Comparison of ENCODE assay signal across 8 cellular contexts in genomic region chr22:32474635-32475427, GRCh38. TPM values are rescaled to one million over a fixed set of nuclear protein-coding genes. Genes with fewer than 3 reads are reported as not detected.
DNase-seq lines count a peak whose midpoint lies in the region; ATAC-seq and TF ChIP-seq lines count a peak whose summit lies in the region.

TSS of gene FBXO7 (plus strand) at chr22:32474811. CDS start at chr22:32475003, 192 bp downstream.

- H3K9me3 ChIP-seq in CD4-positive, alpha-beta T cell (ENCODE audit: control insufficient read depth, low read length): no peaks in the 10 kb centered on the region

- peak within 1 kb of the TSS; percentile 95 for H3K27ac ChIP-seq in CD4-positive, alpha-beta T cell (ENCODE audit: low read depth, low read length)

- peak within 1 kb of the TSS; percentile 95 for H3K4me3 Mint-ChIP-seq in CD4-positive, alpha-beta T cell

- POLR2A ChIA-PET in CD4-positive, alpha-beta T cell (lab: Charles Lee): interaction anchor here (0.9 to 3.3 kb wide), 7 partner anchors 11 to 356 kb away, joined by 3 to 29 read pairs (median 4); partner anchors contain the start of gene RTCB

- peak; percentile 82 for ATAC-seq in CD4-positive, alpha-beta T cell (ENCODE audit: poor library complexity)
- peak; percentile 64 for ATAC-seq in GM19452 (IDR thresholded peaks at IDR 0.05; ENCODE audit: unreplicated experiment)

- no peak within 1 kb of the TSS for H3K27ac Mint-ChIP-seq in CD4-positive, alpha-beta T cell

- H3K36me3 Mint-ChIP-seq in CD4-positive, alpha-beta T cell (ENCODE audit: low read depth): peaks cover 18% of the 10 kb centered on the region

- H3K4me1 Mint-ChIP-seq in CD4-positive, alpha-beta T cell (ENCODE audit: low read depth): peaks cover 25% of the 10 kb centered on the region

- TF ChIP-seq CTCF in CD4-positive, alpha-beta T cell (IDR thresholded peaks at IDR 0.05): peak; percentile 23

- intact Hi-C loops in CD4-positive, alpha-beta T cell (cut with DNase I, micrococcal nuclease): loop anchor here (5.0 to 10.0 kb wide), 7 partner anchors 210 to 1510 kb away; partner anchors contain the start of genes DEPDC5 (in 2 of the 2), PISD (in 2 of the 2), PRR14L (in 2 of the 2) and MORC2 (in 1 of the 2)

- DNase-seq in CD4-positive, alpha-beta T cell: peak; percentile 68 to 85 (median 80)
- DNase-seq in HPDE6-E6E7 (ENCODE audit: extremely low spot score) (peak; percentile 87), NK-92 (lab: John Stamatoyannopoulos, UW; ENCODE audit: unreplicated experiment) (peak; percentile 37), lung microvascular endothelial cell (ENCODE audit: low read depth in 2 of 2) (peak; percentile 94 to 97)
- peak; percentile 94 for DNase-seq in activated CD8-positive, alpha-beta memory T cell treated with anti-CD3 and anti-CD28 coated beads for 24 hours
- peak; percentile 77 for DNase-seq in effector CD8-positive, alpha-beta T cell (lab: John Stamatoyannopoulos, UW)
- DNase-seq in stimulated activated CD4-positive, alpha-beta T cell treated with anti-CD3 and anti-CD28 coated beads, TNF-alpha, amount 100 ng/mL, for 48 hours (ENCODE audit: low read depth in 3 of 3): peak; percentile 61 to 81 (median 74)

- H3K9me3 Mint-ChIP-seq in CD4-positive, alpha-beta T cell: no peaks in the 10 kb centered on the region

- H3K27me3 Mint-ChIP-seq in CD4-positive, alpha-beta T cell: no peaks in the 10 kb centered on the region

- CTCF ChIA-PET in CD4-positive, alpha-beta T cell (lab: Charles Lee): interaction anchor here (1.8 to 3.8 kb wide), 4 partner anchors 11 to 504 kb away, joined by 5 to 23 read pairs (median 12); partner anchors contain the start of gene RTCB

- no peaks in the 10 kb centered on the region for H3K27me3 ChIP-seq in CD4-positive, alpha-beta T cell (ENCODE audit: control insufficient read depth, insufficient read depth, low read length)

RNA-seq across cellular contexts. Expression of gene FBXO7, which starts in this region (rescaled TPM):
- 100 to 1,000 TPM; 161 to 169 TPM for total RNA-seq in CD4-positive, alpha-beta T cell
- total RNA-seq in lung microvascular endothelial cell: 42.1 and 60.9 TPM in 2 replicates

Comparison
In these comparisons a context has a peak if more than half of its experiments do, and no peak if none do; other contexts are left out.
1. Peak in every context shown above with its lines: DNase-seq, ATAC-seq and H3K27ac ChIP-seq.
2. DNase-seq: peak in every context shown above with its lines; median percentile 96 in lung microvascular endothelial cell; 94 in activated CD8-positive, alpha-beta memory T cell treated with anti-CD3 and anti-CD28 coated beads for 24 hours; 87 in HPDE6-E6E7; 80 in CD4-positive, alpha-beta T cell; 77 in effector CD8-positive, alpha-beta T cell; 74 in stimulated activated CD4-positive, alpha-beta T cell treated with anti-CD3 and anti-CD28 coated beads, TNF-alpha, amount 100 ng/mL, for 48 hours; 37 in NK-92.